9 cellular contexts compared by ENCODE assay signal in genomic region chr12:52879394-52880351, GRCh38. TPM values are rescaled to one million over a fixed set of nuclear protein-coding genes. Genes with fewer than 3 reads are reported as not detected.
DNase-seq lines count a peak whose midpoint lies in the region; ATAC-seq, FAIRE-seq and TF ChIP-seq lines count a peak whose summit lies in the region.
"Had no signal": no experiment of that assay in that cellular context is flagged by ENCODE, and none has a peak within 500 bp of the region (broad histone marks: within the 10 kb centered on the region; RNA-seq: fewer than 3 reads in every experiment).

No MANE protein-coding gene starts in this region.

- DNase-seq in RCC 7860 (ENCODE audit: low spot score) (peak; percentile 67), activated T-helper 1 cell treated with Interleukin-2 at 50 U/mL for 16 hours (ENCODE audit: low read depth) (peak; percentile 43), esophagus squamous epithelium (lab: John Stamatoyannopoulos, UW) (no peak), naive B cell (peak; percentile 32)

- peaks cover 25 to 67% (median 41%) of the 10 kb centered on the region in 3 donors for H3K27me3 Mint-ChIP-seq in naive B cell
- H3K27me3 Mint-ChIP-seq in stimulated activated memory B cell treated with anti-CD40 and anti-IgM and Interleukin-4, amounts not matched to agents 10 μg/mL and 1 μg/mL and 100 μg/mL, for 72 hours: peaks cover 33% of the 10 kb centered on the region

- WGBS in esophagus squamous epithelium, 2 donors: 0 to 9% methylated on average over 2 to 16 of the region's 38 CpGs

- H3K4me3 ChIP-seq in GM12875 (ENCODE audit: low read depth, low read length): no peak overlapping the region
- H3K4me3 ChIP-seq in esophagus squamous epithelium: peak overlapping the region; percentile 12 to 57 (median 34)

- peak overlapping the region in 7 of 8 donors; percentile 31 to 76 (median 62) for H3K4me3 Mint-ChIP-seq in naive B cell
- H3K4me3 Mint-ChIP-seq in stimulated activated memory B cell treated with anti-CD40 and anti-IgM and Interleukin-4, amounts not matched to agents 10 μg/mL and 1 μg/mL and 100 μg/mL, for 72 hours: peak overlapping the region; percentile 67

- TF ChIP-seq POLR2A in esophagus squamous epithelium (IDR thresholded peaks at IDR 0.05): no peak

- no peaks in the 10 kb centered on the region for H3K36me3 ChIP-seq in esophagus squamous epithelium

- H3K4me1 Mint-ChIP-seq in naive B cell: peaks cover 14 to 15% (median 15%) of the 10 kb centered on the region in 3 donors
- peaks cover 25% of the 10 kb centered on the region for H3K4me1 Mint-ChIP-seq in stimulated activated memory B cell treated with anti-CD40 and anti-IgM and Interleukin-4, amounts not matched to agents 10 μg/mL and 1 μg/mL and 100 μg/mL, for 72 hours

- no peaks in the 10 kb centered on the region for H3K9me3 Mint-ChIP-seq in naive B cell
- no peaks in the 10 kb centered on the region for H3K9me3 Mint-ChIP-seq in stimulated activated memory B cell treated with anti-CD40 and anti-IgM and Interleukin-4, amounts not matched to agents 10 μg/mL and 1 μg/mL and 100 μg/mL, for 72 hours

- no peaks in the 10 kb centered on the region for H3K36me3 Mint-ChIP-seq in naive B cell
- H3K36me3 Mint-ChIP-seq in stimulated activated memory B cell treated with anti-CD40 and anti-IgM and Interleukin-4, amounts not matched to agents 10 μg/mL and 1 μg/mL and 100 μg/mL, for 72 hours: no peaks in the 10 kb centered on the region

- intact Hi-C loops in esophagus squamous epithelium (cut with DNase I): loop anchor here (2.0 to 10.0 kb wide), 4 partner anchors 297 to 727 kb away; partner anchors contain the start of gene KRT5

- FAIRE-seq in RCC 7860 (lab: Jason Lieb, UNC): no peak

- peak overlapping the region; percentile 93 to 99 (median 97) for H3K27ac ChIP-seq in esophagus squamous epithelium

- H3K4me1 ChIP-seq in esophagus squamous epithelium: peaks cover 39 to 60% (median 41%) of the 10 kb centered on the region in 3 donors

- TF ChIP-seq CTCF in GM12875 (IDR thresholded peaks at IDR 0.05; ENCODE audit: borderline replicate concordance, insufficient read depth, low read depth, low read length) (peak; percentile 93), LNCAP (IDR thresholded peaks at IDR 0.05) (peak; percentile 82), esophagus squamous epithelium (IDR thresholded peaks at IDR 0.05) (peak; percentile 58 to 93 (median 86))

- H3K9me3 ChIP-seq in esophagus squamous epithelium: no peaks in the 10 kb centered on the region

- ATAC-seq in naive B cell (ENCODE audit: low read depth in 2 of 2) (peak; percentile 91 to 92), HG03571 (IDR thresholded peaks at IDR 0.05; ENCODE audit: unreplicated experiment) (no peak)
- ATAC-seq in stimulated activated memory B cell treated with anti-CD40 and anti-IgM and Interleukin-4, amounts not matched to agents 10 μg/mL and 1 μg/mL and 100 μg/mL, for 72 hours: peak; percentile 84

- peaks cover 0 to 8% (median 0%) of the 10 kb centered on the region in 4 donors for H3K27me3 ChIP-seq in esophagus squamous epithelium

- H3K27ac Mint-ChIP-seq in naive B cell: peak overlapping the region in 1 of 6 donors; percentile 33
- H3K27ac Mint-ChIP-seq in stimulated activated memory B cell treated with anti-CD40 and anti-IgM and Interleukin-4, amounts not matched to agents 10 μg/mL and 1 μg/mL and 100 μg/mL, for 72 hours: no peak overlapping the region

RNA-seq across cellular contexts. Expression of gene KRT8, which starts 25.2 kb away (rescaled TPM):
- 10 to 100 TPM; 27.2 to 50.2 (median 38.2) TPM for total RNA-seq in esophagus squamous epithelium
- not detected for polyA plus RNA-seq in naive B cell (ENCODE audit: low read depth in 6 of 6)

RNA-seq across cellular contexts. Expression of gene KRT78, which starts 30.9 kb away (rescaled TPM):
- 100 to 1,000 TPM; 194 to 481 (median 307) TPM for total RNA-seq in esophagus squamous epithelium
- not detected for polyA plus RNA-seq in naive B cell (ENCODE audit: low read depth in 6 of 6)
- total RNA-seq: urinary bladder had no signal
- polyA plus RNA-seq: urinary bladder had no signal

RNA-seq across cellular contexts. Expression of gene KRT79, which starts 45.6 kb away (rescaled TPM):
- 1 to 10 TPM in 1 of 4 donors, not detected in 3; 1.8 TPM for total RNA-seq in esophagus squamous epithelium
- polyA plus RNA-seq in naive B cell (ENCODE audit: low read depth in 6 of 6): not detected
- total RNA-seq: urinary bladder had no signal
- polyA plus RNA-seq: urinary bladder had no signal
